In genomic region chr16:27795992-27796614, GRCh38 we compare ENCODE assay signal across 1 cellular context.
A peak's percentile ranks its signal among the peaks of the same experiment; 100 is the strongest.
TF ChIP-seq lines count a peak whose summit lies in the region.

No MANE protein-coding gene starts in this region.

TF ChIP-seq in HepG2, 621 proteins besides CTCF, POLR2A, EP300 and RAD21 (continued from another document):
- TF ChIP-seq ZNF281 (CRISPR knock-in tag; IDR thresholded peaks at IDR 0.05; ENCODE audit: borderline replicate concordance): no peak
- peak; percentile 62; the same call in 1 of the 2 replicates for TF ChIP-seq ZMAT3 (CRISPR knock-in tag; conservative IDR thresholded peaks at IDR 0.05)
- peak; percentile 98 to 99 for TF ChIP-seq REST (IDR thresholded peaks at IDR 0.05; ENCODE audit: borderline replicate concordance in 1 of 2, low read depth in 1 of 2, low read length in 2 of 2)
- TF ChIP-seq ZNF619 (CRISPR knock-in tag; IDR thresholded peaks at IDR 0.05): 0 out of 2 replicates have a peak, but pooled peaks have one; percentile 64
- TF ChIP-seq HES4 (CRISPR knock-in tag; IDR thresholded peaks at IDR 0.05; ENCODE audit: borderline replicate concordance): peak; percentile 83
- TF ChIP-seq NRL (CRISPR knock-in tag; IDR thresholded peaks at IDR 0.05; ENCODE audit: borderline replicate concordance): no peak
- peak; percentile 70 for TF ChIP-seq ELF3 (CRISPR knock-in tag; IDR thresholded peaks at IDR 0.05)
- TF ChIP-seq ZFP36L2 (CRISPR knock-in tag; IDR thresholded peaks at IDR 0.05): 0 out of 2 replicates have a peak, but pooled peaks have one; percentile 65
- TF ChIP-seq ZFY (CRISPR knock-in tag; IDR thresholded peaks at IDR 0.05): peak; percentile 27; the same call in 1 of the 2 replicates
- TF ChIP-seq DRAP1 (CRISPR knock-in tag; IDR thresholded peaks at IDR 0.05): no peak
- peak; percentile 47; the same call in 1 of the 2 replicates for TF ChIP-seq MED1 (CRISPR knock-in tag; IDR thresholded peaks at IDR 0.05)
- TF ChIP-seq ZNF430 (CRISPR knock-in tag; IDR thresholded peaks at IDR 0.05): peak; percentile 77; the same call in 1 of the 2 replicates
